24 cellular contexts compared by ENCODE assay signal in genomic region chr7:150719960-150720891, GRCh38. TPM values are rescaled to one million over a fixed set of nuclear protein-coding genes. Genes with fewer than 3 reads are reported as not detected.
DNase-seq lines count a peak whose midpoint lies in the region; ATAC-seq, FAIRE-seq and TF ChIP-seq lines count a peak whose summit lies in the region.
"Had no signal": no experiment of that assay in that cellular context is flagged by ENCODE, and none has a peak within 500 bp of the region (broad histone marks: within the 10 kb centered on the region; RNA-seq: fewer than 3 reads in every experiment).

No MANE protein-coding gene starts in this region.

- H3K27ac ChIP-seq in GM23338 (ENCODE audit: low read depth) = no peak overlapping the region
- H3K27ac ChIP-seq in K562 (ENCODE audit: extremely low read depth, low read depth, low read length) = no peak overlapping the region
- peak overlapping the region; percentile 12 for H3K27ac ChIP-seq in skeletal muscle tissue (ENCODE audit: low read depth, low read length)
- H3K27ac ChIP-seq: PC-9, SJSA1, testis had no signal

- no peaks in the 10 kb centered on the region for H3K27me3 Mint-ChIP-seq in activated naive CD4-positive, alpha-beta T cell treated with anti-CD3 and anti-CD28 coated beads for 36 hours (ENCODE audit: low read depth)
- H3K27me3 Mint-ChIP-seq in GM23338 (ENCODE audit: insufficient read depth, low read depth, poor library complexity) = peaks cover 20% of the 10 kb centered on the region

- no peaks in the 10 kb centered on the region for H3F3A ChIP-seq in GM23338 (replicated peaks; ENCODE audit: low read depth)

- H3K4me3 ChIP-seq in GM23338 (no peak overlapping the region), K562 (no peak overlapping the region), skeletal muscle tissue (ENCODE audit: low read length in 3 of 3) (no peak overlapping the region)
- H3K4me3 ChIP-seq: PC-9, psoas muscle, SJSA1, smooth muscle cell had no signal

- no TSS peak for BruUV-seq in K562 (replicated peaks; lab: Mats Ljungman, UMichigan)

- H4K20me1 ChIP-seq in GM23338 (replicated peaks; ENCODE audit: insufficient read depth) = no peaks in the 10 kb centered on the region; the same call in 1 of the 2 replicates
- no peaks in the 10 kb centered on the region for H4K20me1 ChIP-seq in K562 (replicated peaks; ENCODE audit: control insufficient read depth, insufficient read depth, low read length)

- no peaks in the 10 kb centered on the region for H3K79me2 ChIP-seq in GM23338 (replicated peaks; ENCODE audit: insufficient read depth)
- no peaks in the 10 kb centered on the region for H3K79me2 ChIP-seq in K562 (ENCODE audit: control insufficient read depth, insufficient read depth, low read length)

- no peak for DNase-seq in activated naive CD4-positive, alpha-beta T cell treated with anti-CD3 and anti-CD28 coated beads for 36 hours
- DNase-seq in activated naive CD4-positive, alpha-beta T cell (lab: John Stamatoyannopoulos, UW) = no peak
- no peak for DNase-seq in GM23338 (ENCODE audit: low spot score)
- DNase-seq in K562 (ENCODE audit: extremely low read depth in 1 of 4, low spot score in 3 of 4) = no peak
- DNase-seq in T1000 (lab: John Stamatoyannopoulos, UW) = no peak
- no peak for DNase-seq in HEK293T (ENCODE audit: extremely low spot score)
- no peak for DNase-seq in epidermal melanocyte (ENCODE audit: insufficient read length, low spot score)
- DNase-seq: activated CD4-positive, alpha-beta T cell treated with anti-CD3 and anti-CD28 coated beads for 4 hours; dermis blood vessel endothelial cell; DMS79; foreskin melanocyte; mesendoderm; NCI-H226; nephron progenitor cell; PC-9; psoas muscle; stimulated activated CD4-positive, alpha-beta T cell treated with anti-CD3 and anti-CD28 coated beads, Interleukin-4, amount 100 ng/mL, for 24 hours; testis had no signal

- FAIRE-seq in K562 (lab: Jason Lieb, UNC) = no peak
- FAIRE-seq: bronchial epithelial cell had no signal

- 2% methylated on average over 52 of the region's 52 CpGs for WGBS in K562 (ENCODE audit: insufficient coverage, low coverage, missing lambda C conversion rate)

- H3K27me3 ChIP-seq in GM23338 (ENCODE audit: insufficient read depth) (peaks cover 37% of the 10 kb centered on the region), K562 (ENCODE audit: control insufficient read depth in 2 of 2, insufficient read depth in 2 of 2, low read length in 2 of 2) (peaks cover 38 to 48% of the 10 kb centered on the region in 2 experiments), skeletal muscle tissue (ENCODE audit: control insufficient read depth in 3 of 3, insufficient read depth in 3 of 3, low read length in 3 of 3) (no peaks in the 10 kb centered on the region)
- H3K27me3 ChIP-seq: SJSA1, testis had no signal

- POLR2A ChIA-PET in K562 (lab: Yijun Ruan, JAX) (interaction anchor here (0.7 kb wide), 1 partner anchor 13 kb away, joined by 4 read pairs; no protein-coding TSS in a partner anchor), HEK293T (lab: Yijun Ruan, JAX) (no interaction called here)

- H3K4me3 Mint-ChIP-seq in activated naive CD4-positive, alpha-beta T cell treated with anti-CD3 and anti-CD28 coated beads for 36 hours = no peak overlapping the region
- H3K4me3 Mint-ChIP-seq in GM23338 = no peak overlapping the region
- H3K4me3 Mint-ChIP-seq: nephron progenitor cell had no signal

- H3K4me1 Mint-ChIP-seq in activated naive CD4-positive, alpha-beta T cell treated with anti-CD3 and anti-CD28 coated beads for 36 hours (ENCODE audit: low read depth) = peaks cover 75% of the 10 kb centered on the region
- H3K4me1 Mint-ChIP-seq in GM23338 = no peaks in the 10 kb centered on the region

- H2AFZ ChIP-seq in GM23338 (no peak overlapping the region), K562 (ENCODE audit: low read depth, low read length) (no peak overlapping the region)
- H2AFZ ChIP-seq: PC-9 had no signal

- intact Hi-C loops in activated naive CD4-positive, alpha-beta T cell treated with anti-CD3 and anti-CD28 coated beads for 36 hours (cut with micrococcal nuclease) = loop anchor here (5.0 kb wide), 1 partner anchor 88 kb away; the partner anchor contains the start of gene GIMAP6
- intact Hi-C loops in K562 (cut with micrococcal nuclease) = no loop called here

- no peak for TF ChIP-seq CTCF in GM23338 (conservative IDR thresholded peaks at IDR 0.05; ENCODE audit: low read depth in 2 of 2)
- TF ChIP-seq CTCF in K562 (IDR thresholded peaks at IDR 0.05 in 2 of 3, conservative IDR thresholded peaks at IDR 0.05 in 1 of 3; ENCODE audit: insufficient read depth in 2 of 3, low read depth in 1 of 3, low read length in 3 of 3) = no peak

- peaks cover 3% of the 10 kb centered on the region for H3K9me3 Mint-ChIP-seq in activated naive CD4-positive, alpha-beta T cell treated with anti-CD3 and anti-CD28 coated beads for 36 hours
- no peaks in the 10 kb centered on the region for H3K9me3 Mint-ChIP-seq in GM23338
- H3K9me3 Mint-ChIP-seq: nephron progenitor cell had no signal

- no peaks in the 10 kb centered on the region for H3K9me1 ChIP-seq in K562 (ENCODE audit: control insufficient read depth, insufficient read depth, low read length)

- H3K4me1 ChIP-seq in GM23338 (ENCODE audit: insufficient read depth) (no peaks in the 10 kb centered on the region), K562 (replicated peaks in 1 of 2; ENCODE audit: control insufficient read depth in 2 of 2, insufficient read depth in 2 of 2, low read length in 2 of 2) (peaks cover 0 to 8% of the 10 kb centered on the region in 2 experiments; a peak in 1 of 5 replicates), skeletal muscle tissue (ENCODE audit: control insufficient read depth in 3 of 3, insufficient read depth in 3 of 3, low read length in 3 of 3) (peaks cover 0 to 5% (median 2%) of the 10 kb centered on the region in 3 donors)
- H3K4me1 ChIP-seq: psoas muscle, SJSA1, testis had no signal

- CTCF ChIA-PET in activated naive CD4-positive, alpha-beta T cell treated with anti-CD3 and anti-CD28 coated beads for 36 hours (lab: Charles Lee) = interaction anchor here (0.6 to 1.6 kb wide), 3 partner anchors 12 to 271 kb away, joined by 3 read pairs; no protein-coding TSS in a partner anchor
- CTCF ChIA-PET in K562 (lab: Yijun Ruan, JAX; ENCODE audit: low intra/inter-chr PET ratio) (no interaction called here), HEK293T (lab: Yijun Ruan, JAX) (no interaction called here)

- H3K27ac Mint-ChIP-seq in activated naive CD4-positive, alpha-beta T cell treated with anti-CD3 and anti-CD28 coated beads for 36 hours = peak overlapping the region; percentile 92
- no peak overlapping the region for H3K27ac Mint-ChIP-seq in GM23338

- no peak for TF ChIP-seq POLR2A in K562 (conservative IDR thresholded peaks at IDR 0.05)

- no peak overlapping the region for H3K4me2 ChIP-seq in GM23338
- H3K4me2 ChIP-seq in K562 (ENCODE audit: insufficient read depth, low read length) = no peak overlapping the region
- H3K4me2 ChIP-seq: PC-9, smooth muscle cell had no signal

- TF ChIP-seq EP300 in K562 (IDR thresholded peaks at IDR 0.05; ENCODE audit: low read length) = no peak

- H3K9ac ChIP-seq in K562 (ENCODE audit: insufficient read depth in 1 of 2, low read depth in 2 of 2, low read length in 2 of 2) = no peak overlapping the region
- H3K9ac ChIP-seq in skeletal muscle tissue (ENCODE audit: low read depth in 1 of 3, low read length in 3 of 3) = no peak overlapping the region

- in situ Hi-C loops in K562 (cut with MboI) = no loop called here

- no peak for TF ChIP-seq RAD21 in K562 (CRISPR knock-in tag; conservative IDR thresholded peaks at IDR 0.05 in 1 of 2, IDR thresholded peaks at IDR 0.05 in 1 of 2)

- no peaks in the 10 kb centered on the region for H3K9me2 ChIP-seq in GM23338 (ENCODE audit: insufficient read depth)

- peak; percentile 33; the same call in 2 of the 3 replicates for ATAC-seq in GM23338
- ATAC-seq in K562 = peak; percentile 52; the same call in 2 of the 3 replicates
- ATAC-seq: psoas muscle had no signal

- H3K36me3 ChIP-seq in GM23338 (ENCODE audit: insufficient read depth) (no peaks in the 10 kb centered on the region), K562 (ENCODE audit: control insufficient read depth, insufficient read depth, low read length) (no peaks in the 10 kb centered on the region), skeletal muscle tissue (ENCODE audit: control insufficient read depth in 3 of 3, insufficient read depth in 3 of 3, low read length in 3 of 3) (no peaks in the 10 kb centered on the region)
- H3K36me3 ChIP-seq: SJSA1 had no signal

- H3K36me3 Mint-ChIP-seq in activated naive CD4-positive, alpha-beta T cell treated with anti-CD3 and anti-CD28 coated beads for 36 hours (ENCODE audit: low read depth) = peaks cover 72% of the 10 kb centered on the region
- no peaks in the 10 kb centered on the region for H3K36me3 Mint-ChIP-seq in GM23338 (ENCODE audit: low read depth)

- no peaks in the 10 kb centered on the region for H3K9me3 ChIP-seq in K562 (replicated peaks; ENCODE audit: control insufficient read depth, insufficient read depth, low read depth, low read length)
- H3K9me3 ChIP-seq in skeletal muscle tissue (ENCODE audit: control insufficient read depth in 3 of 3, low read length in 3 of 3) = no peaks in the 10 kb centered on the region
- H3K9me3 ChIP-seq: psoas muscle, SJSA1, testis had no signal

RNA-seq across cellular contexts. Expression of gene GIMAP1, which starts 3.8 kb away (rescaled TPM):
- total RNA-seq in activated naive CD4-positive, alpha-beta T cell treated with anti-CD3 and anti-CD28 coated beads for 36 hours = 1 to 10 TPM; 5.1 to 5.3 TPM
- total RNA-seq in GM23338 (2014; rRNA removed; shearing (Covaris generic)) = not detected in 2 replicates
- polyA plus RNA-seq in GM23338 (2016; fragmentation: Nextera tagmentation; extraction: Ambion mirVana) = not detected in 2 replicates
- not detected in 2 replicates for total RNA-seq in K562 (2011; cell fraction: chromatin; rRNA removed; ENCODE audit: low replicate concordance)
- not detected in 2 replicates for total RNA-seq in K562 (2011; cell fraction: nucleolus; rRNA removed)
- not detected in 2 replicates for total RNA-seq in K562 (2011; cell fraction: nucleoplasm; rRNA removed)
- total RNA-seq in K562 (2014; rRNA removed) = not detected in 2 replicates
- total RNA-seq in K562 (2014; rRNA removed; fragmentation: Illumina TruSeq; extraction: Trizol) = not detected in 2 replicates
- total RNA-seq in K562 (2015; rRNA removed; fragmentation: Illumina TruSeq; extraction: Trizol) = not detected in 2 replicates
- 0.11 and 0.13 TPM in 2 replicates for total RNA-seq in K562 (2021)
- not detected in 2 replicates for polyA plus RNA-seq in K562 (2011; rRNA removed)
- polyA plus RNA-seq in K562 (2011; cell fraction: cytosol; rRNA removed) = 0.03 TPM in 1 of 2 replicates, not detected in the other
- not detected in 2 replicates for polyA plus RNA-seq in K562 (2011; cell fraction: nucleus; rRNA removed)
- polyA plus RNA-seq in K562 (2012) = not detected in 2 replicates
- not detected in 2 replicates for polyA plus RNA-seq in K562 (2014; fragmentation: Illumina TruSeq; extraction: Trizol)
- polyA plus RNA-seq in K562 (2014; fragmentation: Nextera tagmentation; extraction: Ambion mirVana) = not detected
- polyA plus RNA-seq in K562 (2014; rRNA removed) = 0.04 TPM in 1 of 2 replicates, not detected in the other
- polyA minus RNA-seq in K562 (2011; rRNA and poly(A)+ RNA removed) = not detected in 2 replicates
- polyA minus RNA-seq in K562 (2011; cell fraction: cytosol; rRNA and poly(A)+ RNA removed) = not detected in 2 replicates
- polyA minus RNA-seq in K562 (2011; cell fraction: nucleus; rRNA and poly(A)+ RNA removed) = not detected in 2 replicates
- 1.0 TPM for total RNA-seq in skeletal muscle tissue
- total RNA-seq: bronchial epithelial cell, epithelial cell of proximal tubule, MCF 10A, PC-9, SJSA1, smooth muscle cell had no signal
- polyA plus RNA-seq: smooth muscle cell had no signal

RNA-seq across cellular contexts. Expression of gene GIMAP5, which starts 17.0 kb away (rescaled TPM):
- 10 to 100 TPM; 32.1 to 32.3 TPM for total RNA-seq in activated naive CD4-positive, alpha-beta T cell treated with anti-CD3 and anti-CD28 coated beads for 36 hours
- total RNA-seq in GM23338 (2014; rRNA removed; shearing (Covaris generic)) = not detected in 2 replicates
- not detected in 2 replicates for polyA plus RNA-seq in GM23338 (2016; fragmentation: Nextera tagmentation; extraction: Ambion mirVana)
- not detected in 2 replicates for total RNA-seq in K562 (2011; cell fraction: chromatin; rRNA removed; ENCODE audit: low replicate concordance)
- total RNA-seq in K562 (2011; cell fraction: nucleolus; rRNA removed) = not detected in 2 replicates
- total RNA-seq in K562 (2011; cell fraction: nucleoplasm; rRNA removed) = not detected in 2 replicates
- total RNA-seq in K562 (2014; rRNA removed) = not detected in 2 replicates
- not detected in 2 replicates for total RNA-seq in K562 (2014; rRNA removed; fragmentation: Illumina TruSeq; extraction: Trizol)
- not detected in 2 replicates for total RNA-seq in K562 (2015; rRNA removed; fragmentation: Illumina TruSeq; extraction: Trizol)
- total RNA-seq in K562 (2021) = 0.35 and 0.51 TPM in 2 replicates
- polyA plus RNA-seq in K562 (2011; rRNA removed) = not detected in 2 replicates
- polyA plus RNA-seq in K562 (2011; cell fraction: cytosol; rRNA removed) = not detected in 2 replicates
- polyA plus RNA-seq in K562 (2011; cell fraction: nucleus; rRNA removed) = not detected in 2 replicates
- polyA plus RNA-seq in K562 (2012) = 0.48 TPM in 1 of 2 replicates, not detected in the other
- not detected in 2 replicates for polyA plus RNA-seq in K562 (2014; fragmentation: Illumina TruSeq; extraction: Trizol)
- polyA plus RNA-seq in K562 (2014; fragmentation: Nextera tagmentation; extraction: Ambion mirVana) = not detected
- not detected in 2 replicates for polyA plus RNA-seq in K562 (2014; rRNA removed)
- not detected in 2 replicates for polyA minus RNA-seq in K562 (2011; rRNA and poly(A)+ RNA removed)
- polyA minus RNA-seq in K562 (2011; cell fraction: cytosol; rRNA and poly(A)+ RNA removed) = not detected in 2 replicates
- polyA minus RNA-seq in K562 (2011; cell fraction: nucleus; rRNA and poly(A)+ RNA removed) = not detected in 2 replicates
- total RNA-seq in skeletal muscle tissue = 21.4 TPM
- total RNA-seq: bronchial epithelial cell, epithelial cell of proximal tubule, MCF 10A, PC-9, SJSA1, smooth muscle cell had no signal
- polyA plus RNA-seq: smooth muscle cell had no signal

RNA-seq across cellular contexts. Expression of gene GIMAP2, which starts 34.7 kb away (rescaled TPM):
- total RNA-seq in activated naive CD4-positive, alpha-beta T cell treated with anti-CD3 and anti-CD28 coated beads for 36 hours = 10 to 100 TPM; 45.0 to 49.5 TPM
- total RNA-seq in GM23338 (2014; rRNA removed; shearing (Covaris generic)) = not detected in 2 replicates
- polyA plus RNA-seq in GM23338 (2016; fragmentation: Nextera tagmentation; extraction: Ambion mirVana) (not detected in 2 replicates), K562 (2011; rRNA removed) (0.14 and 0.52 TPM in 2 replicates), K562 (2014; fragmentation: Illumina TruSeq; extraction: Trizol) (0.65 and 0.83 TPM in 2 replicates), K562 (2014; fragmentation: Nextera tagmentation; extraction: Ambion mirVana) (1 to 10 TPM; 1.8 TPM), K562 (2014; rRNA removed) (0.37 and 0.57 TPM in 2 replicates)
- 0.86 TPM in 1 of 2 replicates, not detected in the other for total RNA-seq in K562 (2011; cell fraction: chromatin; rRNA removed; ENCODE audit: low replicate concordance)
- total RNA-seq in K562 (2011; cell fraction: nucleolus; rRNA removed) = 0.17 and 0.53 TPM in 2 replicates
- 0.51 TPM in 1 of 2 replicates, not detected in the other for total RNA-seq in K562 (2011; cell fraction: nucleoplasm; rRNA removed)
- total RNA-seq in K562 (2014; rRNA removed) (0.73 and 1.1 TPM in 2 replicates), K562 (2014; rRNA removed; fragmentation: Illumina TruSeq; extraction: Trizol) (1.1 and 1.4 TPM in 2 replicates), K562 (2015; rRNA removed; fragmentation: Illumina TruSeq; extraction: Trizol) (1.3 and 1.5 TPM in 2 replicates), K562 (2021) (1.1 and 1.2 TPM in 2 replicates), skeletal muscle tissue (9.4 TPM)
- 0.09 and 0.18 TPM in 2 replicates for polyA plus RNA-seq in K562 (2011; cell fraction: cytosol; rRNA removed)
- polyA plus RNA-seq in K562 (2011; cell fraction: nucleus; rRNA removed) = 0.14 and 0.15 TPM in 2 replicates
- 2.2 and 9.4 TPM in 2 replicates for polyA plus RNA-seq in K562 (2012)
- 0.42 and 0.60 TPM in 2 replicates for polyA minus RNA-seq in K562 (2011; rRNA and poly(A)+ RNA removed)
- polyA minus RNA-seq in K562 (2011; cell fraction: cytosol; rRNA and poly(A)+ RNA removed) = 0.76 TPM in 1 of 2 replicates, not detected in the other
- not detected in 2 replicates for polyA minus RNA-seq in K562 (2011; cell fraction: nucleus; rRNA and poly(A)+ RNA removed)
- total RNA-seq: epithelial cell of proximal tubule, MCF 10A, smooth muscle cell had no signal

Comparison
In these comparisons a context has a peak if more than half of its experiments do, and no peak if none do; other contexts are left out.
1. RNA of gene GIMAP5, which starts 17.0 kb away (total RNA-seq): 32.1 to 32.3 TPM in activated naive CD4-positive, alpha-beta T cell treated with anti-CD3 and anti-CD28 coated beads for 36 hours and 21.4 TPM in skeletal muscle tissue (single experiment); 0.35 to 0.51 TPM in K562 and not detected in GM23338; every median in the first group is over 10 times any median in the second.